In genomic region chr6:131136021-131136847, GRCh38 we compare ENCODE assay signal across 8 cellular contexts. TPM values are rescaled to one million over a fixed set of nuclear protein-coding genes. Genes with fewer than 3 reads are reported as not detected.
DNase-seq lines count a peak whose midpoint lies in the region; ATAC-seq and TF ChIP-seq lines count a peak whose summit lies in the region.

No MANE protein-coding gene starts in this region.

- H3K9me3 Mint-ChIP-seq in activated T-helper 17 cell treated with anti-CD3 and anti-CD28 coated beads, Interleukin-2, amount 50 U/mL, for 72 hours: no peaks in the 10 kb centered on the region

- H3K9me3 ChIP-seq in ES-I3 (ENCODE audit: control insufficient read depth, insufficient read depth, low read length) (no peaks in the 10 kb centered on the region), parathyroid adenoma (ENCODE audit: control insufficient read depth, low read length) (no peaks in the 10 kb centered on the region)

- ATAC-seq in HG02943 (IDR thresholded peaks at IDR 0.05; ENCODE audit: low read depth, unreplicated experiment): peak; percentile 9
- ATAC-seq in activated T-helper 17 cell treated with anti-CD3 and anti-CD28 coated beads, Interleukin-2, amount 50 U/mL, for 72 hours (replicated peaks): peak; percentile 10
- ATAC-seq in GM19452 (IDR thresholded peaks at IDR 0.05; ENCODE audit: unreplicated experiment): no peak

- no peaks in the 10 kb centered on the region for H3K36me3 ChIP-seq in ES-I3 (ENCODE audit: insufficient read depth, low read length)
- H3K36me3 ChIP-seq in parathyroid adenoma (ENCODE audit: control insufficient read depth, insufficient read depth, low read length): no peaks in the 10 kb centered on the region

- no peaks in the 10 kb centered on the region for H3K4me1 Mint-ChIP-seq in activated T-helper 17 cell treated with anti-CD3 and anti-CD28 coated beads, Interleukin-2, amount 50 U/mL, for 72 hours

- H3K27ac ChIP-seq in parathyroid adenoma: peak overlapping the region; percentile 83

- no peaks in the 10 kb centered on the region for H3K36me3 Mint-ChIP-seq in activated T-helper 17 cell treated with anti-CD3 and anti-CD28 coated beads, Interleukin-2, amount 50 U/mL, for 72 hours (ENCODE audit: low read depth)

- peak overlapping the region; percentile 64 for H3K9ac ChIP-seq in ES-I3 (ENCODE audit: low read depth, low read length)
- H3K9ac ChIP-seq in parathyroid adenoma: peak overlapping the region; percentile 8

- no peak for TF ChIP-seq CTCF in parathyroid adenoma (IDR thresholded peaks at IDR 0.05)

- H3K4me2 ChIP-seq in parathyroid adenoma (ENCODE audit: low read length): peak overlapping the region; percentile 82

- H3K79me2 ChIP-seq in parathyroid adenoma: no peaks in the 10 kb centered on the region

- peak overlapping the region; percentile 94 for H2AFZ ChIP-seq in parathyroid adenoma

- H3K4me3 ChIP-seq in parathyroid adenoma (ENCODE audit: low read depth, low read length): peak overlapping the region; percentile 66

- H3K4me1 ChIP-seq in ES-I3 (ENCODE audit: insufficient read depth, low read length): no peaks in the 10 kb centered on the region
- peaks cover 6% of the 10 kb centered on the region for H3K4me1 ChIP-seq in parathyroid adenoma

- peak overlapping the region; percentile 87 for H3K4me3 Mint-ChIP-seq in activated T-helper 17 cell treated with anti-CD3 and anti-CD28 coated beads, Interleukin-2, amount 50 U/mL, for 72 hours

- DNase-seq in glomerular endothelial cell (ENCODE audit: extremely low read depth, low read depth, low spot score) (peak; percentile 22), islet precursor cell (no peak), D341Med (ENCODE audit: low spot score) (no peak)

- peak overlapping the region; percentile 84 for H3K27ac Mint-ChIP-seq in activated T-helper 17 cell treated with anti-CD3 and anti-CD28 coated beads, Interleukin-2, amount 50 U/mL, for 72 hours

- no peaks in the 10 kb centered on the region for H3K27me3 ChIP-seq in parathyroid adenoma (ENCODE audit: control insufficient read depth, insufficient read depth, low read length)

- H3K27me3 Mint-ChIP-seq in activated T-helper 17 cell treated with anti-CD3 and anti-CD28 coated beads, Interleukin-2, amount 50 U/mL, for 72 hours: no peaks in the 10 kb centered on the region

RNA-seq across cellular contexts. Expression of gene AKAP7, which starts 1.0 kb away (rescaled TPM):
- total RNA-seq in activated T-helper 17 cell treated with anti-CD3 and anti-CD28 coated beads, Interleukin-2, amount 50 U/mL, for 72 hours: 1 to 10 TPM; 2.5 to 2.9 TPM
- total RNA-seq in glomerular endothelial cell: 3.3 and 4.2 TPM in 2 replicates
